ENCODE assay signal across 1 cellular context in the genomic region with DNA sequence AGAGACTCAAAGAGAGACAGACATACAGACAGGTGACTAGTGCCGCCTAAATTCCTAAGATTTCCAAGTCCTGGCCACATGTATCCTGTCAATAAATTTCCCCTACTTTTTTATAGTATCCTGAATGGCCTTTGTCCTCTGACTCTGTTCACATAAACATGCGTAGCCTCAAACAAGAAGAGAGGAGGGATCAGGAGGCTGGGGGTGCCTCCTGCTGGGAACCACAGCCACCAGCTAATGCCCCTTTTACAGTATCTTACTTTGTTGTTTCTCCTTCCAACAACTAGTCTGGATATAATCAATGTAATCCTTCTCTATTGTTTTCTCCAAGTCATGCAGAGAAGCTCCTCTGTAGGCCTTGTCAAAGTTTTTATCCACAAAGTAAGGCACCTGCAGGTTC.
TF ChIP-seq lines count a peak whose summit lies in the region.

No MANE protein-coding gene starts in this region.

TF ChIP-seq in GM12878, 131 proteins besides CTCF, POLR2A, EP300 and RAD21:
- TF ChIP-seq, protein P1, sequence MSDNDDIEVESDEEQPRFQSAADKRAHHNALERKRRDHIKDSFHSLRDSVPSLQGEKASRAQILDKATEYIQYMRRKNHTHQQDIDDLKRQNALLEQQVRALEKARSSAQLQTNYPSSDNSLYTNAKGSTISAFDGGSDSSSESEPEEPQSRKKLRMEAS (IDR thresholded peaks at IDR 0.05; ENCODE audit: low read depth, low read length): no peak
- TF ChIP-seq, protein P2, sequence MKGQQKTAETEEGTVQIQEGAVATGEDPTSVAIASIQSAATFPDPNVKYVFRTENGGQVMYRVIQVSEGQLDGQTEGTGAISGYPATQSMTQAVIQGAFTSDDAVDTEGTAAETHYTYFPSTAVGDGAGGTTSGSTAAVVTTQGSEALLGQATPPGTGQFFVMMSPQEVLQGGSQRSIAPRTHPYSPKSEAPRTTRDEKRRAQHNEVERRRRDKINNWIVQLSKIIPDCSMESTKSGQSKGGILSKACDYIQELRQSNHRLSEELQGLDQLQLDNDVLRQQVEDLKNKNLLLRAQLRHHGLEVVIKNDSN (IDR thresholded peaks at IDR 0.05; ENCODE audit: borderline replicate concordance, extremely low read length, insufficient read depth, low read depth, low read length): no peak
- TF ChIP-seq RBBP5 (conservative IDR thresholded peaks at IDR 0.05) (no peak), ETV6 (conservative IDR thresholded peaks at IDR 0.05 in 1 of 2, IDR thresholded peaks at IDR 0.05 in 1 of 2; ENCODE audit: borderline replicate concordance in 1 of 2, low read depth in 1 of 2) (no peak), SIN3A (IDR thresholded peaks at IDR 0.05; ENCODE audit: low read depth, low read length) (no peak), HDAC6 (IDR thresholded peaks at IDR 0.05; ENCODE audit: unreplicated experiment) (no peak), KLF5 (IDR thresholded peaks at IDR 0.05; ENCODE audit: partially characterized antibody) (no peak), SPI1 (IDR thresholded peaks at IDR 0.05; ENCODE audit: borderline replicate concordance, insufficient read depth, low read depth, low read length) (no peak), HCFC1 (IDR thresholded peaks at IDR 0.05; ENCODE audit: low read length) (no peak), SUPT20H (IDR thresholded peaks at IDR 0.05; ENCODE audit: borderline replicate concordance, control insufficient read depth, low read depth, low read length) (no peak)
- TF ChIP-seq, protein P3, sequence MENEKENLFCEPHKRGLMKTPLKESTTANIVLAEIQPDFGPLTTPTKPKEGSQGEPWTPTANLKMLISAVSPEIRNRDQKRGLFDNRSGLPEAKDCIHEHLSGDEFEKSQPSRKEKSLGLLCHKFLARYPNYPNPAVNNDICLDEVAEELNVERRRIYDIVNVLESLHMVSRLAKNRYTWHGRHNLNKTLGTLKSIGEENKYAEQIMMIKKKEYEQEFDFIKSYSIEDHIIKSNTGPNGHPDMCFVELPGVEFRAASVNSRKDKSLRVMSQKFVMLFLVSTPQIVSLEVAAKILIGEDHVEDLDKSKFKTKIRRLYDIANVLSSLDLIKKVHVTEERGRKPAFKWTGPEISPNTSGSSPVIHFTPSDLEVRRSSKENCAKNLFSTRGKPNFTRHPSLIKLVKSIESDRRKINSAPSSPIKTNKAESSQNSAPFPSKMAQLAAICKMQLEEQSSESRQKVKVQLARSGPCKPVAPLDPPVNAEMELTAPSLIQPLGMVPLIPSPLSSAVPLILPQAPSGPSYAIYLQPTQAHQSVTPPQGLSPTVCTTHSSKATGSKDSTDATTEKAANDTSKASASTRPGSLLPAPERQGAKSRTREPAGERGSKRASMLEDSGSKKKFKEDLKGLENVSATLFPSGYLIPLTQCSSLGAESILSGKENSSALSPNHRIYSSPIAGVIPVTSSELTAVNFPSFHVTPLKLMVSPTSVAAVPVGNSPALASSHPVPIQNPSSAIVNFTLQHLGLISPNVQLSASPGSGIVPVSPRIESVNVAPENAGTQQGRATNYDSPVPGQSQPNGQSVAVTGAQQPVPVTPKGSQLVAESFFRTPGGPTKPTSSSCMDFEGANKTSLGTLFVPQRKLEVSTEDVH (IDR thresholded peaks at IDR 0.05; ENCODE audit: low read depth, partially characterized antibody): no peak
- TF ChIP-seq, protein P4, sequence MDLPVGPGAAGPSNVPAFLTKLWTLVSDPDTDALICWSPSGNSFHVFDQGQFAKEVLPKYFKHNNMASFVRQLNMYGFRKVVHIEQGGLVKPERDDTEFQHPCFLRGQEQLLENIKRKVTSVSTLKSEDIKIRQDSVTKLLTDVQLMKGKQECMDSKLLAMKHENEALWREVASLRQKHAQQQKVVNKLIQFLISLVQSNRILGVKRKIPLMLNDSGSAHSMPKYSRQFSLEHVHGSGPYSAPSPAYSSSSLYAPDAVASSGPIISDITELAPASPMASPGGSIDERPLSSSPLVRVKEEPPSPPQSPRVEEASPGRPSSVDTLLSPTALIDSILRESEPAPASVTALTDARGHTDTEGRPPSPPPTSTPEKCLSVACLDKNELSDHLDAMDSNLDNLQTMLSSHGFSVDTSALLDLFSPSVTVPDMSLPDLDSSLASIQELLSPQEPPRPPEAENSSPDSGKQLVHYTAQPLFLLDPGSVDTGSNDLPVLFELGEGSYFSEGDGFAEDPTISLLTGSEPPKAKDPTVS (IDR thresholded peaks at IDR 0.05; ENCODE audit: low read depth, low read length): no peak
- TF ChIP-seq, protein P5, sequence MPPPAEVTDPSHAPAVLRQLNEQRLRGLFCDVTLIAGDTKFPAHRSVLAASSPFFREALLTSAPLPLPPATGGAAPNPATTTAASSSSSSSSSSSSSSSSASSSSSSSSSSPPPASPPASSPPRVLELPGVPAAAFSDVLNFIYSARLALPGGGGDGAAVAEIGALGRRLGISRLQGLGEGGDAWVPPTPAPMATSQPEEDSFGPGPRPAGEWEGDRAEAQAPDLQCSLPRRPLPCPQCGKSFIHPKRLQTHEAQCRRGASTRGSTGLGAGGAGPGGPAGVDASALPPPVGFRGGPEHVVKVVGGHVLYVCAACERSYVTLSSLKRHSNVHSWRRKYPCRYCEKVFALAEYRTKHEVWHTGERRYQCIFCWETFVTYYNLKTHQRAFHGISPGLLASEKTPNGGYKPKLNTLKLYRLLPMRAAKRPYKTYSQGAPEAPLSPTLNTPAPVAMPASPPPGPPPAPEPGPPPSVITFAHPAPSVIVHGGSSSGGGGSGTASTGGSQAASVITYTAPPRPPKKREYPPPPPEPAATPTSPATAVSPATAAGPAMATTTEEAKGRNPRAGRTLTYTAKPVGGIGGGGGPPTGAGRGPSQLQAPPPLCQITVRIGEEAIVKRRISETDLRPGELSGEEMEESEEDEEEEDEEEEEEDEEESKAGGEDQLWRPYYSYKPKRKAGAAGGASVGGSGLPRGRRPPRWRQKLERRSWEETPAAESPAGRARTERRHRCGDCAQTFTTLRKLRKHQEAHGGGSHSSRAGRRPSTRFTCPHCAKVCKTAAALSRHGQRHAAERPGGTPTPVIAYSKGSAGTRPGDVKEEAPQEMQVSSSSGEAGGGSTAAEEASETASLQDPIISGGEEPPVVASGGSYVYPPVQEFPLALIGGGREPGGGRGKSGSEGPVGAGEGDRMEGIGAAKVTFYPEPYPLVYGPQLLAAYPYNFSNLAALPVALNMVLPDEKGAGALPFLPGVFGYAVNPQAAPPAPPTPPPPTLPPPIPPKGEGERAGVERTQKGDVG (CRISPR knock-in tag; IDR thresholded peaks at IDR 0.05): no peak
- TF ChIP-seq, protein P6, sequence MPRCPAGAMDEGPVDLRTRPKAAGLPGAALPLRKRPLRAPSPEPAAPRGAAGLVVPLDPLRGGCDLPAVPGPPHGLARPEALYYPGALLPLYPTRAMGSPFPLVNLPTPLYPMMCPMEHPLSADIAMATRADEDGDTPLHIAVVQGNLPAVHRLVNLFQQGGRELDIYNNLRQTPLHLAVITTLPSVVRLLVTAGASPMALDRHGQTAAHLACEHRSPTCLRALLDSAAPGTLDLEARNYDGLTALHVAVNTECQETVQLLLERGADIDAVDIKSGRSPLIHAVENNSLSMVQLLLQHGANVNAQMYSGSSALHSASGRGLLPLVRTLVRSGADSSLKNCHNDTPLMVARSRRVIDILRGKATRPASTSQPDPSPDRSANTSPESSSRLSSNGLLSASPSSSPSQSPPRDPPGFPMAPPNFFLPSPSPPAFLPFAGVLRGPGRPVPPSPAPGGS (IDR thresholded peaks at IDR 0.05; ENCODE audit: borderline replicate concordance, insufficient read depth, low read depth, low read length, poor library complexity, severe bottlenecking): no peak
